Comparison of ENCODE assay signal across 11 cellular contexts in the genomic region with DNA sequence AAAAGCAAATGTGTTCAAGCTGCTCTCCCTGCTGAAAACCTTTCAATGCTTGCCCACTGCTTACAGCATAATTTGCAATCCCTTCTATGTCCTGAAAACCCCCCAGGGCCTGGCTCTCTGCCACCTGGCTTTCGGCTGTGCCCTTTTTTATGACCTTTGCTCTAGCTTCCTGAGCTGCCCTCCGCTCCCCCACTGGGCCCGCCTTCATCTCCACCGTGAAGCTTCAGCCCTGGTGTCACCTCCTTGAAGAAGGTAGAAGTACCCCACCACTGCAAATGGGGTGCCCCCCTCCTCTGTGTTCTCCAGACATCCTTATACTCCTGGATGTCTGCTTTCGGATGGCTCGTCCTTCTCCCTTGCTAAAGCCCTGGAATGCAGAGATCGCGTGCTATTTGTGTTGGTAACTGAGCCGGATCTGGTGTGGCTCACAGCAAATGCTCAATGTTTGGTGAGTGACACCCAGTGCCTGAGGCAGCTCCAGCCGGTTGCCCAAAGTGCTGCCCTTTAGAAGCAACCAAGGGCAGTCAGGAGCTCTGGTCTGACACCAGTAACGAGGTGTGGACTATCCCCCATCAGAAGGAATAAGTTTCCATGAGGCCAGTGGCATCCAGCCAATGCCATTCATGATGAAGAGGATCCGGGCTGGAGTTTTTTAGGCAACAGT.
DNase-seq lines count a peak whose midpoint lies in the region; ATAC-seq, FAIRE-seq and TF ChIP-seq lines count a peak whose summit lies in the region.
"Had no signal": no experiment of that assay in that cellular context is flagged by ENCODE, and none has a peak within 500 bp of the region (broad histone marks: within the 10 kb centered on the region; RNA-seq: fewer than 3 reads in every experiment).

No MANE protein-coding gene starts in this region.

- H3K9me3 ChIP-seq in A549 (no peaks in the 10 kb centered on the region), adipocyte (ENCODE audit: control insufficient read depth, low read length) (no peaks in the 10 kb centered on the region)

- no peaks in the 10 kb centered on the region for H3K36me3 ChIP-seq in adipocyte (ENCODE audit: control insufficient read depth, insufficient read depth, low read length, severe bottlenecking)

- CTCF ChIA-PET in A549 (lab: Yijun Ruan, JAX), result interaction anchor here (0.6 to 3.9 kb wide), 5 partner anchors 11 to 184 kb away, joined by 3 to 15 read pairs (median 3); partner anchors contain the start of gene KIAA1549

- no peaks in the 10 kb centered on the region for H3K27me3 ChIP-seq in adipocyte (replicated peaks; ENCODE audit: control insufficient read depth, insufficient read depth, low read length)

- intact Hi-C loops in natural killer cell (cut with micrococcal nuclease), result no loop called here

- H3K27ac Mint-ChIP-seq in natural killer cell, result no peak overlapping the region
- H3K27ac Mint-ChIP-seq: activated CD4-positive, alpha-beta T cell treated with anti-CD3 and anti-CD28 coated beads, Interleukin-2, amount 10 ng/mL, durations not matched to agents 24 days and 14 days; natural killer cell treated with Interleukin-12 subunit alpha and Interleukin-12 subunit beta and Interleukin-15 and Interleukin-18, amount 100 ng/mL, for 72 hours had no signal

- H3K27me3 Mint-ChIP-seq in natural killer cell (ENCODE audit: low read depth in 2 of 2), result peaks cover 14 to 30% of the 10 kb centered on the region in 2 donors

- peak in 1 of 2 experiments; percentile 17; a peak in 3 of 5 replicates for TF ChIP-seq RAD21 in A549 (conservative IDR thresholded peaks at IDR 0.05 in 1 of 2, IDR thresholded peaks at IDR 0.05 in 1 of 2)

- POLR2A ChIA-PET in A549 (lab: Yijun Ruan, JAX), result interaction anchor here (0.6 to 1.6 kb wide), 4 partner anchors 45 to 126 kb away, joined by 3 to 5 read pairs (median 3); partner anchors contain the start of gene KIAA1549

- no peak for TF ChIP-seq POLR2A in A549 (IDR thresholded peaks at IDR 0.05; ENCODE audit: low read length)

- 17% methylated on average over 11 of the region's 12 CpGs for WGBS in A549 (ENCODE audit: missing lambda C conversion rate)

- no peak for FAIRE-seq in A549 (lab: Jason Lieb, UNC)

- ATAC-seq in A549 (peak; percentile 85 to 90), natural killer cell (no peak), HG02642 (IDR thresholded peaks at IDR 0.05; ENCODE audit: poor library complexity, unreplicated experiment) (no peak)
- ATAC-seq: natural killer cell treated with Interleukin-12 subunit alpha and Interleukin-12 subunit beta and Interleukin-15 and Interleukin-18, amount 100 ng/mL, for 72 hours had no signal

- H3K4me1 Mint-ChIP-seq in natural killer cell, result peaks cover 5 to 6% of the 10 kb centered on the region in 2 donors

- peak overlapping the region; percentile 76 to 83 for H3K27ac ChIP-seq in A549

- H3K36me3 Mint-ChIP-seq in natural killer cell, result no peaks in the 10 kb centered on the region
- H3K36me3 Mint-ChIP-seq: natural killer cell treated with Interleukin-12 subunit alpha and Interleukin-12 subunit beta and Interleukin-15 and Interleukin-18, amount 100 ng/mL, for 72 hours had no signal

- no peaks in the 10 kb centered on the region for H3K9me3 Mint-ChIP-seq in natural killer cell
- H3K9me3 Mint-ChIP-seq: activated CD4-positive, alpha-beta T cell treated with anti-CD3 and anti-CD28 coated beads, Interleukin-2, amount 10 ng/mL, durations not matched to agents 24 days and 14 days; natural killer cell treated with Interleukin-12 subunit alpha and Interleukin-12 subunit beta and Interleukin-15 and Interleukin-18, amount 100 ng/mL, for 72 hours had no signal

- peak overlapping the region; percentile 84 for H3K4me2 ChIP-seq in A549

- peak overlapping the region; percentile 19 for H3K9ac ChIP-seq in adipocyte (ENCODE audit: low read length)

- H3K4me3 ChIP-seq in A549, result peak overlapping the region; percentile 10; the same call in 2 of the 3 replicates
- peak overlapping the region; percentile 64 for H3K4me3 ChIP-seq in adipocyte (ENCODE audit: low read length)

- TF ChIP-seq EP300 in A549 (IDR thresholded peaks at IDR 0.05), result peak; percentile 39 to 58; a peak in 3 of 5 replicates

- H3K4me3 Mint-ChIP-seq in natural killer cell, result no peak overlapping the region
- H3K4me3 Mint-ChIP-seq: activated CD4-positive, alpha-beta T cell treated with anti-CD3 and anti-CD28 coated beads, Interleukin-2, amount 10 ng/mL, durations not matched to agents 24 days and 14 days; natural killer cell treated with Interleukin-12 subunit alpha and Interleukin-12 subunit beta and Interleukin-15 and Interleukin-18, amount 100 ng/mL, for 72 hours had no signal

- TF ChIP-seq CTCF in A549 (IDR thresholded peaks at IDR 0.05) (no peak), natural killer cell (IDR thresholded peaks at IDR 0.05) (no peak)

- peak; percentile 44 to 82 for DNase-seq in A549 (ENCODE audit: low read depth in 1 of 2, low spot score in 1 of 2)
- DNase-seq in GM04504 (ENCODE audit: low read depth), result peak; percentile 76
- peak; percentile 93 for DNase-seq in adipocyte (ENCODE audit: low read depth)
- DNase-seq in kidney tubule cell (ENCODE audit: low spot score), result peak; percentile 84
- no peak for DNase-seq in natural killer cell
- DNase-seq in NCI-H1694 (lab: John Stamatoyannopoulos, UW), result no peak
- DNase-seq in NCI-H1694 treated with DMSO at 0.1 percent for 48 hours (lab: John Stamatoyannopoulos, UW), result no peak
- DNase-seq: activated CD4-positive, alpha-beta T cell treated with anti-CD3 and anti-CD28 coated beads, Interleukin-2, amount 10 ng/mL, durations not matched to agents 24 days and 14 days; aorta had no signal

- H3K4me1 ChIP-seq in A549 (peaks cover 55% of the 10 kb centered on the region), adipocyte (ENCODE audit: control insufficient read depth, insufficient read depth, low read length) (peaks cover 24% of the 10 kb centered on the region)

TF ChIP-seq in A549, 52 proteins besides CTCF, POLR2A, EP300 and RAD21:
- TF ChIP-seq FOXS1 (CRISPR knock-in tag; IDR thresholded peaks at IDR 0.05) (no peak), BHLHE40 (IDR thresholded peaks at IDR 0.05; ENCODE audit: low read depth, low read length) (no peak), MAX (IDR thresholded peaks at IDR 0.05) (peak; percentile 59), SMC3 (IDR thresholded peaks at IDR 0.05) (0 out of 3 replicates have a peak, but pooled peaks have one; percentile 11), NFE2L2 (conservative IDR thresholded peaks at IDR 0.05; ENCODE audit: low read length) (no peak), E2F6 (IDR thresholded peaks at IDR 0.05; ENCODE audit: borderline replicate concordance, low read depth) (0 out of 2 replicates have a peak, but pooled peaks have one; percentile 18), REST (IDR thresholded peaks at IDR 0.05) (no peak), CEBPB (IDR thresholded peaks at IDR 0.05) (peak; percentile 9 to 19; a peak in 1 of 4 replicates), RCOR1 (IDR thresholded peaks at IDR 0.05; ENCODE audit: low read depth, low read length) (no peak), FOSL2 (IDR thresholded peaks at IDR 0.05) (no peak), FOSL2 (CRISPR knock-in tag; IDR thresholded peaks at IDR 0.05) (peak; percentile 42; the same call in 1 of the 2 replicates), HES2 (IDR thresholded peaks at IDR 0.05) (no peak), GATA3 (IDR thresholded peaks at IDR 0.05; ENCODE audit: borderline replicate concordance) (0 out of 2 replicates have a peak, but pooled peaks have one; percentile 39), JUN (IDR thresholded peaks at IDR 0.05) (peak in 1 of 2 experiments; percentile 56; a peak in 2 of 5 replicates)

Comparison
In these comparisons a context has a peak if more than half of its experiments do, and no peak if none do; other contexts are left out.
1. ATAC-seq: peak in A549 (2 of 2); none in natural killer cell (0 of 3) and HG02642 (single experiment).
2. DNase-seq: peak in A549 (2 of 2), GM04504 (single experiment), adipocyte (single experiment) and kidney tubule cell (single experiment); none in natural killer cell (single experiment), NCI-H1694 (single experiment) and NCI-H1694 treated with DMSO at 0.1 percent for 48 hours (single experiment).